Comparison of ENCODE assay signal across 35 cellular contexts in genomic region chr12:124230789-124231188, GRCh38.
DNase-seq lines count a peak whose midpoint lies in the region; ATAC-seq, FAIRE-seq and TF ChIP-seq lines count a peak whose summit lies in the region.
"Had no signal": no experiment of that assay in that cellular context is flagged by ENCODE, and none has a peak within 500 bp of the region (broad histone marks: within the 10 kb centered on the region; RNA-seq: fewer than 3 reads in every experiment).

No MANE protein-coding gene starts in this region.

- CTCF ChIA-PET in HepG2 (lab: Yijun Ruan, JAX; ENCODE audit: low intra/inter-chr PET ratio, low total read pairs), result no interaction called here
- CTCF ChIA-PET in Caco-2 (lab: Charles Lee), result interaction anchor here (1.5 kb wide), 1 partner anchor 13 kb away, joined by 4 read pairs; no protein-coding TSS in a partner anchor
- CTCF ChIA-PET in HEK293 (lab: Yijun Ruan, JAX), result no interaction called here

- H3K36me3 ChIP-seq in HepG2 (replicated peaks in 1 of 2; ENCODE audit: control insufficient read depth in 1 of 2, insufficient read depth in 2 of 2, low read length in 2 of 2) (no peaks in the 10 kb centered on the region), right lobe of liver (no peaks in the 10 kb centered on the region), Caco-2 (ENCODE audit: control insufficient read depth, insufficient read depth, low read length) (no peaks in the 10 kb centered on the region), HEK293 (ENCODE audit: control insufficient read depth in 2 of 2, insufficient read depth in 1 of 2, low read length in 2 of 2) (no peaks in the 10 kb centered on the region), hepatocyte (replicated peaks; ENCODE audit: insufficient read depth, low read depth) (no peaks in the 10 kb centered on the region)
- H3K36me3 ChIP-seq: BE2C; BLaER1; BLaER1 treated with 17β-estradiol and CSF1 and Interleukin-3, amounts not matched to agents 10 nM and 100 nM had no signal

- no peaks in the 10 kb centered on the region for H3K9me2 ChIP-seq in hepatocyte (replicated peaks; ENCODE audit: insufficient read depth)

- H3K4me3 ChIP-seq in HepG2 (replicated peaks in 1 of 3; ENCODE audit: insufficient read depth in 1 of 3, low read depth in 2 of 3, low read length in 3 of 3) (no peak overlapping the region), right lobe of liver (no peak overlapping the region), Caco-2 (ENCODE audit: low read depth, low read length) (no peak overlapping the region), HEK293 (ENCODE audit: low read depth, low read length) (no peak overlapping the region), hepatocyte (no peak overlapping the region)
- H3K4me3 ChIP-seq: A549; BLaER1; BLaER1 treated with 17β-estradiol and CSF1 and Interleukin-3, amounts not matched to agents 10 nM and 100 nM had no signal

- H3K4me2 ChIP-seq in HepG2 (ENCODE audit: low read depth, low read length), result no peak overlapping the region
- H3K4me2 ChIP-seq in hepatocyte, result no peak overlapping the region
- H3K4me2 ChIP-seq: A549, BLaER1 had no signal

- POLR2A ChIA-PET in HepG2 (lab: Yijun Ruan, JAX) (no interaction called here), Caco-2 (lab: Charles Lee) (no interaction called here), HEK293 (lab: Yijun Ruan, JAX) (no interaction called here)

- H4K20me1 ChIP-seq in HepG2 (ENCODE audit: insufficient read depth, low read length), result no peaks in the 10 kb centered on the region
- H4K20me1 ChIP-seq in hepatocyte (ENCODE audit: insufficient read depth, poor library complexity, severe bottlenecking), result no peaks in the 10 kb centered on the region
- H4K20me1 ChIP-seq: BLaER1; BLaER1 treated with 17β-estradiol and CSF1 and Interleukin-3, amounts not matched to agents 10 nM and 100 nM had no signal

- H3K9ac ChIP-seq in HepG2 (ENCODE audit: insufficient read depth, low read depth, low read length), result no peak overlapping the region
- H3K9ac ChIP-seq: BLaER1; BLaER1 treated with 17β-estradiol and CSF1 and Interleukin-3, amounts not matched to agents 10 nM and 100 nM had no signal

- BruUV-seq in HepG2 (replicated peaks; lab: Mats Ljungman, UMichigan), result no TSS peak
- no TSS peak for BruUV-seq in Caco-2 (replicated peaks; lab: Mats Ljungman, UMichigan)

- no peak for FAIRE-seq in HepG2 (lab: Jason Lieb, UNC)
- FAIRE-seq: A204.1, A549, D721Med had no signal

- WGBS in HepG2 (ENCODE audit: low lambda C conversion rate), result 87% methylated on average over 3 of the region's 3 CpGs
- 83% methylated on average over 3 of the region's 3 CpGs for WGBS in right lobe of liver (ENCODE audit: insufficient coverage, low coverage, low lambda C conversion rate, missing lambda C conversion rate)
- 99% methylated on average over 3 of the region's 3 CpGs for WGBS in hepatocyte (ENCODE audit: low lambda C conversion rate, missing lambda C conversion rate)

- intact Hi-C loops in HepG2 (cut with micrococcal nuclease; ENCODE audit: unreplicated experiment), result no loop called here
- intact Hi-C loops in right lobe of liver (cut with DNase I), result no loop called here
- intact Hi-C loops in Caco-2 (cut with micrococcal nuclease; ENCODE audit: unreplicated experiment), result loop anchor here (5.0 to 10.0 kb wide), 2 partner anchors 88 to 534 kb away; no protein-coding TSS in a partner anchor

- H3K4me1 ChIP-seq in HepG2 (ENCODE audit: insufficient read depth, low read length) (peaks cover 8% of the 10 kb centered on the region; the same call in 1 of the 2 replicates), right lobe of liver (no peaks in the 10 kb centered on the region), Caco-2 (peaks cover 35% of the 10 kb centered on the region), HEK293 (ENCODE audit: control insufficient read depth, insufficient read depth, low read length) (no peaks in the 10 kb centered on the region), hepatocyte (ENCODE audit: insufficient read depth) (peaks cover 14% of the 10 kb centered on the region)
- H3K4me1 ChIP-seq: A549 had no signal

- DNase-seq in HepG2 (ENCODE audit: low spot score), result no peak
- no peak for DNase-seq in right lobe of liver
- DNase-seq in Caco-2, result no peak
- no peak for DNase-seq in hepatocyte (ENCODE audit: low spot score)
- DNase-seq in AML-193 (lab: John Stamatoyannopoulos, UW), result no peak
- DNase-seq in NCI-H82 (lab: John Stamatoyannopoulos, UW), result no peak
- DNase-seq: 8988T; ACHN; BE2C; C1 segment of cervical spinal cord; Calu3; CD4-positive, alpha-beta memory T cell; CD4-positive, alpha-beta T cell; CD4-positive, CD25-positive, alpha-beta regulatory T cell; CD8-positive, alpha-beta memory T cell; CD8-positive, alpha-beta T cell; COR-L47; DMS 273 treated with DMSO at 0.1 percent for 48 hours; DMS153; DMS53; DMS79; DMS79 treated with DMSO at 0.1 percent for 48 hours; DND-41; EL had no signal

- no peaks in the 10 kb centered on the region for H3K27me3 Mint-ChIP-seq in Caco-2 (ENCODE audit: insufficient read depth, unreplicated experiment)
- peaks cover 9% of the 10 kb centered on the region for H3K27me3 Mint-ChIP-seq in activated T-helper 17 cell treated with anti-CD3 and anti-CD28 coated beads, Interleukin-2, amount 50 U/mL, for 72 hours

- H3K4me3 Mint-ChIP-seq in Caco-2 (ENCODE audit: unreplicated experiment), result peak overlapping the region; percentile 70
- no peak overlapping the region for H3K4me3 Mint-ChIP-seq in activated T-helper 17 cell treated with anti-CD3 and anti-CD28 coated beads, Interleukin-2, amount 50 U/mL, for 72 hours
- H3K4me3 Mint-ChIP-seq: B cell; CD14-positive monocyte; CD4-positive, alpha-beta memory T cell; CD4-positive, alpha-beta T cell; CD4-positive, CD25-positive, alpha-beta regulatory T cell; CD8-positive, alpha-beta memory T cell; CD8-positive, alpha-beta T cell had no signal

- H3K9me3 ChIP-seq in HepG2 (ENCODE audit: low read length), result no peaks in the 10 kb centered on the region; the same call in 1 of the 2 replicates
- H3K9me3 ChIP-seq in right lobe of liver, result no peaks in the 10 kb centered on the region
- peaks cover 5% of the 10 kb centered on the region; the same call in 1 of the 2 replicates for H3K9me3 ChIP-seq in Caco-2
- no peaks in the 10 kb centered on the region for H3K9me3 ChIP-seq in HEK293 (ENCODE audit: control insufficient read depth, insufficient read depth, low read depth, low read length)
- peaks cover 5% of the 10 kb centered on the region for H3K9me3 ChIP-seq in hepatocyte (ENCODE audit: low read depth)
- H3K9me3 ChIP-seq: BE2C had no signal

- peaks cover 7% of the 10 kb centered on the region for H3K36me3 Mint-ChIP-seq in Caco-2 (ENCODE audit: insufficient read depth, unreplicated experiment)
- no peaks in the 10 kb centered on the region for H3K36me3 Mint-ChIP-seq in activated T-helper 17 cell treated with anti-CD3 and anti-CD28 coated beads, Interleukin-2, amount 50 U/mL, for 72 hours (ENCODE audit: low read depth)
- H3K36me3 Mint-ChIP-seq: CD14-positive monocyte; CD4-positive, alpha-beta memory T cell; CD8-positive, alpha-beta memory T cell; CD8-positive, alpha-beta T cell had no signal

- H3K27me3 ChIP-seq in HepG2 (ENCODE audit: control insufficient read depth in 1 of 2, insufficient read depth in 2 of 2, low read length in 2 of 2), result peaks cover 1 to 17% of the 10 kb centered on the region in 2 experiments; a peak in 3 of 5 replicates
- no peaks in the 10 kb centered on the region for H3K27me3 ChIP-seq in right lobe of liver
- no peaks in the 10 kb centered on the region for H3K27me3 ChIP-seq in Caco-2 (replicated peaks; ENCODE audit: control insufficient read depth, insufficient read depth, low read length)
- no peaks in the 10 kb centered on the region for H3K27me3 ChIP-seq in hepatocyte
- H3K27me3 ChIP-seq: BE2C; BLaER1; BLaER1 treated with 17β-estradiol and CSF1 and Interleukin-3, amounts not matched to agents 10 nM and 100 nM had no signal

- in situ Hi-C loops in HepG2 (cut with HindIII; ENCODE audit: extremely low pct_ligation_motif_present, low pct_unique_long_range_greater_than_20kb), result no loop called here

- H3K79me2 ChIP-seq in HepG2 (ENCODE audit: insufficient read depth, low read length) (no peaks in the 10 kb centered on the region), hepatocyte (no peaks in the 10 kb centered on the region)

- no peak overlapping the region for H3K27ac ChIP-seq in HepG2 (ENCODE audit: extremely low read length, insufficient read depth, low read length)
- no peak overlapping the region for H3K27ac ChIP-seq in right lobe of liver
- no peak overlapping the region for H3K27ac ChIP-seq in HEK293 (ENCODE audit: extremely low read depth, low read depth, low read length)
- peak overlapping the region; percentile 92 for H3K27ac ChIP-seq in hepatocyte
- H3K27ac ChIP-seq: 22Rv1, A549, BLaER1, C4-2B had no signal

- H2AFZ ChIP-seq in HepG2 (ENCODE audit: low read length), result no peak overlapping the region
- no peak overlapping the region for H2AFZ ChIP-seq in hepatocyte

- no peak for TF ChIP-seq RAD21 in HepG2 (CRISPR knock-in tag; IDR thresholded peaks at IDR 0.05)

- ATAC-seq in HepG2 (no peak), right lobe of liver (no peak)
- ATAC-seq in activated T-helper 17 cell treated with anti-CD3 and anti-CD28 coated beads, Interleukin-2, amount 50 U/mL, for 72 hours (replicated peaks), result no peak
- ATAC-seq: A549; CD8-positive, alpha-beta T cell had no signal

- no peak for TF ChIP-seq EP300 in HepG2 (IDR thresholded peaks at IDR 0.05; ENCODE audit: low read depth in 2 of 2, low read length in 2 of 2)
- TF ChIP-seq EP300 in HepG2 (CRISPR knock-in tag; IDR thresholded peaks at IDR 0.05; ENCODE audit: borderline replicate concordance), result no peak

- H3K4me1 Mint-ChIP-seq in Caco-2 (ENCODE audit: low read depth, unreplicated experiment), result peaks cover 32% of the 10 kb centered on the region
- no peaks in the 10 kb centered on the region for H3K4me1 Mint-ChIP-seq in activated T-helper 17 cell treated with anti-CD3 and anti-CD28 coated beads, Interleukin-2, amount 50 U/mL, for 72 hours
- H3K4me1 Mint-ChIP-seq: B cell; CD4-positive, CD25-positive, alpha-beta regulatory T cell; CD8-positive, alpha-beta memory T cell had no signal

- TF ChIP-seq CTCF in HepG2 (CRISPR knock-in tag; IDR thresholded peaks at IDR 0.05) (no peak), right lobe of liver (IDR thresholded peaks at IDR 0.05) (no peak), Caco-2 (IDR thresholded peaks at IDR 0.05; ENCODE audit: insufficient read depth in 1 of 2, low read depth in 1 of 2, low read length in 1 of 2, severe bottlenecking in 1 of 2, unreplicated experiment in 1 of 2) (no peak), HEK293 (tag by site-specific recombination; IDR thresholded peaks at IDR 0.05) (no peak), hepatocyte (IDR thresholded peaks at IDR 0.05; ENCODE audit: poor library complexity) (no peak)

- peak overlapping the region; percentile 80 for H3K27ac Mint-ChIP-seq in Caco-2 (ENCODE audit: unreplicated experiment)
- H3K27ac Mint-ChIP-seq in activated T-helper 17 cell treated with anti-CD3 and anti-CD28 coated beads, Interleukin-2, amount 50 U/mL, for 72 hours, result no peak overlapping the region
- H3K27ac Mint-ChIP-seq: B cell; CD14-positive monocyte; CD4-positive, alpha-beta T cell; CD4-positive, CD25-positive, alpha-beta regulatory T cell; CD8-positive, alpha-beta memory T cell; CD8-positive, alpha-beta T cell had no signal

- TF ChIP-seq POLR2A in HepG2 (IDR thresholded peaks at IDR 0.05; ENCODE audit: insufficient read depth in 1 of 2, low read depth in 2 of 2, low read length in 2 of 2) (no peak), right lobe of liver (IDR thresholded peaks at IDR 0.05) (no peak)

- H3K9me3 Mint-ChIP-seq in Caco-2 (ENCODE audit: unreplicated experiment), result peaks cover 28% of the 10 kb centered on the region
- H3K9me3 Mint-ChIP-seq in activated T-helper 17 cell treated with anti-CD3 and anti-CD28 coated beads, Interleukin-2, amount 50 U/mL, for 72 hours, result peaks cover 5% of the 10 kb centered on the region

Comparison
In these comparisons a context has a peak if more than half of its experiments do, and no peak if none do; other contexts are left out.
1. Of the 63 proteins assayed by ChIP-seq in both HepG2 and HEK293: peak only in HepG2: none; only in HEK293: SETDB1; in both: none; in neither: 62.